In genomic region chr6:104940881-104941693, GRCh38 we compare ENCODE assay signal across 8 cellular contexts. TPM values are rescaled to one million over a fixed set of nuclear protein-coding genes. Genes with fewer than 3 reads are reported as not detected.
DNase-seq lines count a peak whose midpoint lies in the region; ATAC-seq and TF ChIP-seq lines count a peak whose summit lies in the region.

No MANE protein-coding gene starts in this region.

- H3K36me3 ChIP-seq in thyroid gland (no peaks in the 10 kb centered on the region), Caco-2 (ENCODE audit: control insufficient read depth, insufficient read depth, low read length) (no peaks in the 10 kb centered on the region)

- peak overlapping the region in 2 of 6 donors; percentile 26 to 75 for H3K27ac Mint-ChIP-seq in naive B cell
- no peak overlapping the region for H3K27ac Mint-ChIP-seq in Caco-2 (ENCODE audit: unreplicated experiment)

- H3K36me3 Mint-ChIP-seq in naive B cell (no peaks in the 10 kb centered on the region), Caco-2 (ENCODE audit: insufficient read depth, unreplicated experiment) (no peaks in the 10 kb centered on the region)

- H3K4me1 ChIP-seq in thyroid gland (peaks cover 0 to 6% of the 10 kb centered on the region in 2 donors), Caco-2 (no peaks in the 10 kb centered on the region)

- intact Hi-C loops in thyroid gland (cut with DNase I) (no loop called here), Caco-2 (cut with micrococcal nuclease; ENCODE audit: unreplicated experiment) (no loop called here)

- peak overlapping the region; percentile 21 to 80 (median 68) for H3K4me3 Mint-ChIP-seq in naive B cell
- H3K4me3 Mint-ChIP-seq in Caco-2 (ENCODE audit: unreplicated experiment): no peak overlapping the region

- H3K27me3 Mint-ChIP-seq in naive B cell (peaks cover 25 to 39% (median 29%) of the 10 kb centered on the region in 3 donors), Caco-2 (ENCODE audit: insufficient read depth, unreplicated experiment) (no peaks in the 10 kb centered on the region)

- 6 to 25% methylated on average over 15 to 64 of the region's 103 CpGs for WGBS in thyroid gland, 2 donors

- DNase-seq in activated CD4-positive, alpha-beta T cell treated with anti-CD3 and anti-CD28 coated beads, Interleukin-2, amount 50 U/mL, for 48 hours: peak; percentile 37 to 48
- no peak for DNase-seq in epithelial cell of proximal tubule (ENCODE audit: low read depth)
- peak; percentile 3 for DNase-seq in naive B cell
- DNase-seq in thyroid gland: peak; percentile 21 to 22
- no peak for DNase-seq in NCI-H2196 treated with DMSO at 0.1 percent for 48 hours (lab: John Stamatoyannopoulos, UW; ENCODE audit: unreplicated experiment)
- DNase-seq in Caco-2: no peak

- H3K9me3 ChIP-seq in thyroid gland (no peaks in the 10 kb centered on the region), Caco-2 (no peaks in the 10 kb centered on the region)

- H3K9me3 Mint-ChIP-seq in naive B cell (peaks cover 0 to 22% (median 9%) of the 10 kb centered on the region in 7 donors), Caco-2 (ENCODE audit: unreplicated experiment) (no peaks in the 10 kb centered on the region)

- H3K4me1 Mint-ChIP-seq in naive B cell (peaks cover 0 to 7% (median 4%) of the 10 kb centered on the region in 3 donors), Caco-2 (ENCODE audit: low read depth, unreplicated experiment) (no peaks in the 10 kb centered on the region)

- TF ChIP-seq CTCF in GM12872 (IDR thresholded peaks at IDR 0.05; ENCODE audit: insufficient read depth, low read depth, low read length) (peak; percentile 28; the same call in 1 of the 3 replicates), epithelial cell of proximal tubule (conservative IDR thresholded peaks at IDR 0.05; ENCODE audit: low read depth, low read length) (peak; percentile 32), thyroid gland (IDR thresholded peaks at IDR 0.05) (peak in 2 of 6 experiments; percentile 30 to 59), Caco-2 (IDR thresholded peaks at IDR 0.05; ENCODE audit: insufficient read depth in 1 of 2, low read depth in 1 of 2, low read length in 1 of 2, severe bottlenecking in 1 of 2, unreplicated experiment in 1 of 2) (no peak)

- H3K4me3 ChIP-seq in epithelial cell of proximal tubule (ENCODE audit: low read depth, low read length): peak overlapping the region; percentile 19
- peak overlapping the region in 1 of 3 donors; percentile 2 for H3K4me3 ChIP-seq in thyroid gland (replicated peaks in 1 of 3)
- H3K4me3 ChIP-seq in Caco-2 (ENCODE audit: low read depth, low read length): no peak overlapping the region

- CTCF ChIA-PET in Caco-2 (lab: Charles Lee): no interaction called here

- POLR2A ChIA-PET in Caco-2 (lab: Charles Lee): no interaction called here

- BruUV-seq in Caco-2 (replicated peaks; lab: Mats Ljungman, UMichigan): no TSS peak

- H3K27me3 ChIP-seq in thyroid gland: peaks cover 47% of the 10 kb centered on the region
- H3K27me3 ChIP-seq in Caco-2 (replicated peaks; ENCODE audit: control insufficient read depth, insufficient read depth, low read length): no peaks in the 10 kb centered on the region

- H3K27ac ChIP-seq in thyroid gland: no peak overlapping the region

- no peak for TF ChIP-seq POLR2A in thyroid gland (IDR thresholded peaks at IDR 0.05)

- ATAC-seq in HG02852 (IDR thresholded peaks at IDR 0.05; ENCODE audit: unreplicated experiment) (peak; percentile 91), naive B cell (ENCODE audit: low read depth in 2 of 2) (peak; percentile 74 to 76)

RNA-seq across cellular contexts. Expression of gene LIN28B, which starts 15.8 kb away (rescaled TPM):
- total RNA-seq in epithelial cell of proximal tubule (0.07 TPM in 1 of 2 replicates, not detected in the other), thyroid gland (under 1 TPM in 1 of 4 donors, not detected in 3; 0.24 TPM), Caco-2 (2022) (6.6 and 7.9 TPM in 2 replicates)
- not detected for polyA plus RNA-seq in naive B cell (ENCODE audit: low read depth in 6 of 6)

Comparison
In these comparisons a context has a peak if more than half of its experiments do, and no peak if none do; other contexts are left out.
1. CTCF ChIP-seq: peak in GM12872 (single experiment) and epithelial cell of proximal tubule (single experiment); none in Caco-2 (0 of 2).
2. DNase-seq: peak in activated CD4-positive, alpha-beta T cell treated with anti-CD3 and anti-CD28 coated beads, Interleukin-2, amount 50 U/mL, for 48 hours (2 of 2), naive B cell (single experiment) and thyroid gland (2 of 2); none in epithelial cell of proximal tubule (single experiment), NCI-H2196 treated with DMSO at 0.1 percent for 48 hours (single experiment) and Caco-2 (0 of 2).